Comparison of ENCODE assay signal across 8 cellular contexts in the genomic region with DNA sequence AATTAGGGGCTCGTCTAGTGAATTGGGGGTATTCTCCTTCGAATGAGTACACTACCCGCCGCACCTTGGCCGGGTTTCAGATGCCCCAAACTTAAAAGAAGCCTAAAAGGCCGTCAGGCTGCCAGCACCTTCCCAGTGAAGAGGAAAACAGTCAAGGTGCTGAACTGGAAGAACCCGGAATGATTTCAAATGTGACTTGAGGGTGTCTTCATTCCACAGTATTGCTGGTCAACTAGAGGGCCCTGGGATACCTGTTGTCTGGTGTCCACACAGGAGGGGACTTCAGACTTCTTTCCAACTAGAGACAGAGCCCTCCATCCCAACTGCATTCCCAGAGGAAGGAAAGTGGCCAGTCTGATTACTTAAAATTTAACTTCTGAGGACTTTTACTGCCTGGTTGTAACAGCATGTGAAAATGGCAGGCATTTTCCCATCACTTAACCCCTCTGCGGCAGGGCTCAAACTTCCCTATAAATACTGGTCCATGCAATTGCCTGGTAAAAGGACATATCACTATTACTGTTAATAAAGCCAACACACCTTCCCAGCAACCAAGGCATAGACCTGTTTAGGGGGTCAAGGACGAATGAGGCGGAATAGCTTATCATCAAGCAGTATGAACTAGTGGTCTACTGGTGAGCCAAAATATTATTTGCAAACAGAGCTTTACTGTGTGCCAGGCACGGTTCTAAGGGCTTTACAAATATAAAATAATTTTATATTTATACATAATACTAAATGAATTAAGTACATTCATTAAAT. TPM values are rescaled to one million over a fixed set of nuclear protein-coding genes. Genes with fewer than 3 reads are reported as not detected.
DNase-seq lines count a peak whose midpoint lies in the region; ATAC-seq, FAIRE-seq and TF ChIP-seq lines count a peak whose summit lies in the region.

No MANE protein-coding gene starts in this region.

- CTCF ChIA-PET in IMR-90 (lab: Yijun Ruan, JAX): no interaction called here

- H2AFZ ChIP-seq in ACC112 (ENCODE audit: low read length, unreplicated experiment) (peak overlapping the region; percentile 79), IMR-90 (replicated peaks; ENCODE audit: low read length, poor library complexity) (peak overlapping the region; percentile 100)

- no peaks in the 10 kb centered on the region for H3K27me3 ChIP-seq in ACC112 (ENCODE audit: insufficient read depth, low read length)
- no peaks in the 10 kb centered on the region for H3K27me3 ChIP-seq in IMR-90 (ENCODE audit: control insufficient read depth, insufficient read depth, low read length)
- no peaks in the 10 kb centered on the region for H3K27me3 ChIP-seq in bronchial epithelial cell (ENCODE audit: control insufficient read depth, insufficient read depth, low read length)
- H3K27me3 ChIP-seq in mucosa of rectum (ENCODE audit: control insufficient read depth in 2 of 2, insufficient read depth in 2 of 2, low read length in 2 of 2): no peaks in the 10 kb centered on the region

- DNase-seq in IMR-90: no peak
- DNase-seq in bronchial epithelial cell (ENCODE audit: low read depth): no peak
- DNase-seq in HTR-8/SVneo (ENCODE audit: insufficient read length, low spot score): no peak
- DNase-seq in mesenteric fat pad (ENCODE audit: low spot score): no peak
- DNase-seq in cerebellar cortex (ENCODE audit: low spot score): no peak
- no peak for DNase-seq in cortex of kidney (lab: John Stamatoyannopoulos, UW)

- H3K79me1 ChIP-seq in IMR-90 (ENCODE audit: low read depth in 1 of 2, low read length in 2 of 2): peaks cover 3 to 14% of the 10 kb centered on the region in 2 experiments; a peak in 2 of 4 replicates

- peak overlapping the region; percentile 16; the same call in 1 of the 3 replicates for H2BK15ac ChIP-seq in IMR-90 (ENCODE audit: low read depth, low read length)

- peak overlapping the region; percentile 77 for H3K14ac ChIP-seq in IMR-90 (replicated peaks; ENCODE audit: low read depth, low read length)

- H3K4me3 ChIP-seq in ACC112 (ENCODE audit: low read depth, low read length) (peak overlapping the region; percentile 96), IMR-90 (ENCODE audit: insufficient read depth, low read depth, low read length) (peak overlapping the region; percentile 50), bronchial epithelial cell (ENCODE audit: low read depth, low read length) (peak overlapping the region; percentile 62), mucosa of rectum (ENCODE audit: low read length in 2 of 2) (peak overlapping the region; percentile 91 to 99)

- WGBS in IMR-90 (ENCODE audit: extremely low coverage in 2 of 2, insufficient read length in 1 of 2), 2 experiments: no CpG with 5 or more reads among the region's 11 CpGs

- no peak for TF ChIP-seq RAD21 in IMR-90 (IDR thresholded peaks at IDR 0.05; ENCODE audit: low read length)

- peak overlapping the region; percentile 36; the same call in 1 of the 2 replicates for H2BK120ac ChIP-seq in IMR-90 (ENCODE audit: low read depth, low read length)

- H3K27ac ChIP-seq in ACC112 (ENCODE audit: low read depth, low read length): peak overlapping the region; percentile 3; the same call in 1 of the 2 replicates
- peak overlapping the region; percentile 17 for H3K27ac ChIP-seq in IMR-90 (ENCODE audit: insufficient read depth, low read length)
- peak overlapping the region; percentile 79 to 91 for H3K27ac ChIP-seq in mucosa of rectum (ENCODE audit: low read depth in 2 of 2, low read length in 2 of 2)

- H2BK20ac ChIP-seq in IMR-90 (ENCODE audit: low read depth, low read length): no peak overlapping the region

- peak overlapping the region; percentile 64 for H3K4ac ChIP-seq in IMR-90 (ENCODE audit: low read depth, low read length)

- in situ Hi-C loops in IMR-90 (cut with MboI; ENCODE audit: low sequenced_read_pairs): no loop called here

- H3K36me3 ChIP-seq in ACC112 (ENCODE audit: insufficient read depth, low read length): no peaks in the 10 kb centered on the region
- no peaks in the 10 kb centered on the region for H3K36me3 ChIP-seq in IMR-90 (ENCODE audit: control insufficient read depth, insufficient read depth, low read length)
- no peaks in the 10 kb centered on the region for H3K36me3 ChIP-seq in bronchial epithelial cell (ENCODE audit: control insufficient read depth, insufficient read depth, low read length)
- no peaks in the 10 kb centered on the region for H3K36me3 ChIP-seq in mucosa of rectum (ENCODE audit: control insufficient read depth in 2 of 2, insufficient read depth in 2 of 2, low read length in 2 of 2)

- TF ChIP-seq CTCF in IMR-90 (conservative IDR thresholded peaks at IDR 0.05; ENCODE audit: low read depth, low read length) (no peak), bronchial epithelial cell (IDR thresholded peaks at IDR 0.05; ENCODE audit: insufficient read depth, low read length, severe bottlenecking) (no peak)

- H4K20me1 ChIP-seq in IMR-90 (ENCODE audit: insufficient read depth, low read length): no peaks in the 10 kb centered on the region

- H3K79me2 ChIP-seq in ACC112 (ENCODE audit: control insufficient read depth, insufficient read depth, low read length, unreplicated experiment): peaks cover 43% of the 10 kb centered on the region

- H3K9me1 ChIP-seq in IMR-90 (ENCODE audit: insufficient read depth, low read length): peaks cover 6% of the 10 kb centered on the region; the same call in 1 of the 2 replicates

- peak overlapping the region; percentile 31; the same call in 1 of the 2 replicates for H3K23ac ChIP-seq in IMR-90 (ENCODE audit: low read depth, low read length)

- BruUV-seq in IMR-90 (replicated peaks; lab: Mats Ljungman, UMichigan): no TSS peak

- peak overlapping the region; percentile 39 for H4K91ac ChIP-seq in IMR-90 (ENCODE audit: insufficient read depth, low read depth, low read length)

- ATAC-seq in IMR-90 (ENCODE audit: low read depth): no peak

- H2BK5ac ChIP-seq in IMR-90 (ENCODE audit: low read depth, low read length, poor library complexity, severe bottlenecking): no peak overlapping the region

- H2AK5ac ChIP-seq in IMR-90 (ENCODE audit: low read depth, low read length): no peak overlapping the region

- H3K56ac ChIP-seq in IMR-90 (ENCODE audit: extremely low read depth, insufficient read depth, low read length): no peak overlapping the region; the same call in 1 of the 2 replicates

- H3K9ac ChIP-seq in IMR-90 (ENCODE audit: low read depth, low read length) (peak overlapping the region; percentile 44; the same call in 1 of the 2 replicates), mucosa of rectum (ENCODE audit: low read depth in 1 of 2, low read length in 2 of 2) (peak overlapping the region; percentile 74)

- H3K18ac ChIP-seq in IMR-90 (ENCODE audit: low read depth, low read length): no peak overlapping the region

- peak overlapping the region; percentile 63 for H3K4me2 ChIP-seq in IMR-90 (ENCODE audit: low read depth, low read length)

- FAIRE-seq in bronchial epithelial cell (lab: Jason Lieb, UNC): no peak
- FAIRE-seq in HTR-8/SVneo (lab: Jason Lieb, UNC): no peak

- dilution Hi-C loops in IMR-90 (cut with HindIII; ENCODE audit: low sequenced_read_pairs, unreplicated experiment): no loop called here

- H3K9me3 ChIP-seq in IMR-90 (ENCODE audit: control insufficient read depth, insufficient read depth, low read length) (no peaks in the 10 kb centered on the region), mucosa of rectum (ENCODE audit: control insufficient read depth in 2 of 2, low read length in 2 of 2) (no peaks in the 10 kb centered on the region)

- POLR2A ChIA-PET in IMR-90 (lab: Charles Lee; ENCODE audit: unreplicated experiment): no interaction called here

- intact Hi-C loops in IMR-90 (cut with micrococcal nuclease): no loop called here

- no peak for TF ChIP-seq POLR2A in IMR-90 (IDR thresholded peaks at IDR 0.05; ENCODE audit: low read depth, low read length)

- H3K4me1 ChIP-seq in ACC112 (ENCODE audit: control insufficient read depth, insufficient read depth, low read length, unreplicated experiment) (peaks cover 8% of the 10 kb centered on the region), IMR-90 (ENCODE audit: control insufficient read depth, insufficient read depth, low read length) (no peaks in the 10 kb centered on the region), mucosa of rectum (ENCODE audit: control insufficient read depth in 2 of 2, insufficient read depth in 2 of 2, low read length in 2 of 2) (peaks cover 13 to 19% of the 10 kb centered on the region in 2 donors)

- H4K5ac ChIP-seq in IMR-90 (ENCODE audit: low read depth, low read length): peak overlapping the region; percentile 65

- H2AK9ac ChIP-seq in IMR-90 (replicated peaks; ENCODE audit: low read depth, low read length, poor library complexity): peak overlapping the region; percentile 55

- H4K8ac ChIP-seq in IMR-90 (ENCODE audit: low read depth in 2 of 2, low read length in 2 of 2): peak overlapping the region; percentile 64 to 86

TF ChIP-seq in IMR-90, 13 proteins besides CTCF, POLR2A, EP300 and RAD21:
- TF ChIP-seq MXI1 (IDR thresholded peaks at IDR 0.05; ENCODE audit: borderline replicate concordance, low read depth, low read length) (no peak), MAZ (IDR thresholded peaks at IDR 0.05; ENCODE audit: borderline replicate concordance, low read depth, low read length) (0 out of 2 replicates have a peak, but pooled peaks have one; percentile 1)

RNA-seq across cellular contexts. Expression of a gene that starts 0.7 kb away (rescaled TPM):
- total RNA-seq in IMR-90 (2012; rRNA removed): 14.9 and 19.7 TPM in 2 replicates
- 5.5 and 6.3 TPM in 2 replicates for polyA plus RNA-seq in IMR-90 (2012; rRNA removed)
- polyA plus RNA-seq in IMR-90 (2012; cell fraction: cytosol; rRNA removed): 4.0 and 4.8 TPM in 2 replicates
- 1.9 and 4.4 TPM in 2 replicates for polyA plus RNA-seq in IMR-90 (2012; cell fraction: nucleus; rRNA removed; ENCODE audit: low replicate concordance)
- 1.8 and 2.2 TPM in 2 replicates for total RNA-seq in bronchial epithelial cell
- total RNA-seq in mesenteric fat pad: 280 TPM

Comparison
In these comparisons a context has a peak if more than half of its experiments do, and no peak if none do; other contexts are left out.
1. H3K27ac ChIP-seq: peak in every context shown above with its lines; median percentile 85 in mucosa of rectum; 17 in IMR-90; 3 in ACC112.
2. RNA of a gene that starts 0.7 kb away (total RNA-seq): 280 TPM in mesenteric fat pad (single experiment); 14.9 to 19.7 TPM in IMR-90 and 1.8 to 2.2 TPM in bronchial epithelial cell; every median in the first group is over 10 times any median in the second.
3. Peak in every context shown above with its lines, with median percentiles within 50 percentile points of each other: H3K4me3 ChIP-seq.